Comparison of ENCODE assay signal across 10 cellular contexts in genomic region chr6:28537065-28537464, GRCh38. TPM values are rescaled to one million over a fixed set of nuclear protein-coding genes. Genes with fewer than 3 reads are reported as not detected.
A peak's percentile ranks its signal among the peaks of the same experiment; 100 is the strongest.
DNase-seq lines count a peak whose midpoint lies in the region; ATAC-seq, FAIRE-seq and TF ChIP-seq lines count a peak whose summit lies in the region.
"Had no signal": no experiment of that assay in that cellular context is flagged by ENCODE, and none has a peak within 500 bp of the region (broad histone marks: within the 10 kb centered on the region; RNA-seq: fewer than 3 reads in every experiment).

No MANE protein-coding gene starts in this region.

- no peak overlapping the region for H2AFZ ChIP-seq in fibroblast of lung (ENCODE audit: low read length)

- H3K27ac ChIP-seq in fibroblast of lung (ENCODE audit: insufficient read depth, low read length) = no peak overlapping the region

- peaks cover 2% of the 10 kb centered on the region for H3K9me3 Mint-ChIP-seq in activated CD4-positive, alpha-beta T cell treated with anti-CD3 and anti-CD28 coated beads for 36 hours (ENCODE audit: low read depth)

- no peaks in the 10 kb centered on the region for H3K4me1 ChIP-seq in fibroblast of lung (ENCODE audit: control insufficient read depth, extremely low read depth, insufficient read depth, low read length)

- peak overlapping the region; percentile 21 for H3K4me2 ChIP-seq in fibroblast of lung (ENCODE audit: extremely low read depth, insufficient read depth, low read length)

- no peaks in the 10 kb centered on the region for H4K20me1 ChIP-seq in fibroblast of lung (ENCODE audit: control insufficient read depth, extremely low read depth, insufficient read depth, low read length)

- no peaks in the 10 kb centered on the region for H3K36me3 Mint-ChIP-seq in activated CD4-positive, alpha-beta T cell treated with anti-CD3 and anti-CD28 coated beads for 36 hours (ENCODE audit: low read depth)
- peaks cover 2% of the 10 kb centered on the region for H3K36me3 Mint-ChIP-seq in T-helper 17 cell (ENCODE audit: low read depth)

- intact Hi-C loops in activated CD4-positive, alpha-beta T cell treated with anti-CD3 and anti-CD28 coated beads for 36 hours (cut with DNase I, micrococcal nuclease) = no loop called here

- peak overlapping the region in 2 of 4 experiments; percentile 37 to 65 for H3K4me3 ChIP-seq in fibroblast of lung (replicated peaks in 1 of 4; ENCODE audit: control extremely low read depth in 1 of 4, insufficient read depth in 1 of 4, low read depth in 3 of 4, low read length in 4 of 4)
- peak overlapping the region; percentile 43 for H3K4me3 ChIP-seq in retinal pigment epithelial cell (ENCODE audit: low read length)

- H3K4me1 Mint-ChIP-seq in activated CD4-positive, alpha-beta T cell treated with anti-CD3 and anti-CD28 coated beads for 36 hours = peaks cover 24% of the 10 kb centered on the region
- H3K4me1 Mint-ChIP-seq in T-helper 17 cell = peaks cover 5% of the 10 kb centered on the region

- no peaks in the 10 kb centered on the region for H3K9me3 ChIP-seq in T-helper 17 cell (ENCODE audit: control insufficient read depth, low read length, poor library complexity, severe bottlenecking)
- H3K9me3 ChIP-seq in fibroblast of lung (ENCODE audit: control insufficient read depth, insufficient read depth, low read depth, low read length) = no peaks in the 10 kb centered on the region

- TF ChIP-seq POLR2A in H54 (IDR thresholded peaks at IDR 0.05; ENCODE audit: low read depth, low read length) = no peak

- no peak for DNase-seq in activated CD4-positive, alpha-beta T cell treated with anti-CD3 and anti-CD28 coated beads for 36 hours
- DNase-seq in activated CD4-positive, alpha-beta T cell treated with anti-CD3 and anti-CD28 coated beads, Interleukin-2, amount 50 U/mL, for 4 hours = no peak
- DNase-seq in T-helper 17 cell (no peak), fibroblast of lung (ENCODE audit: low read depth in 2 of 2) (peak; percentile 6 to 12), retinal pigment epithelial cell (ENCODE audit: low read depth) (no peak), H54 (ENCODE audit: insufficient read length, low spot score) (no peak)
- DNase-seq: kidney glomerular epithelial cell had no signal

- TF ChIP-seq CTCF in fibroblast of lung (conservative IDR thresholded peaks at IDR 0.05 in 1 of 2, IDR thresholded peaks at IDR 0.05 in 1 of 2; ENCODE audit: low read depth in 1 of 2, low read length in 2 of 2) (no peak), retinal pigment epithelial cell (conservative IDR thresholded peaks at IDR 0.05; ENCODE audit: low read depth, low read length) (no peak)

- ATAC-seq in activated CD4-positive, alpha-beta T cell treated with anti-CD3 and anti-CD28 coated beads for 36 hours = no peak
- ATAC-seq in T-helper 17 cell = no peak
- no peak for ATAC-seq in HG02840 (IDR thresholded peaks at IDR 0.05; ENCODE audit: low FRiP score, unreplicated experiment)
- no peak for ATAC-seq in HG03196 (IDR thresholded peaks at IDR 0.05; ENCODE audit: unreplicated experiment)

- H3K27me3 Mint-ChIP-seq in activated CD4-positive, alpha-beta T cell treated with anti-CD3 and anti-CD28 coated beads for 36 hours = peaks cover 28% of the 10 kb centered on the region
- H3K27me3 Mint-ChIP-seq in T-helper 17 cell = peaks cover 45% of the 10 kb centered on the region

- no peak overlapping the region for H3K9ac ChIP-seq in fibroblast of lung (ENCODE audit: insufficient read depth, low read length)

- peak overlapping the region; percentile 59 for H3K4me3 Mint-ChIP-seq in activated CD4-positive, alpha-beta T cell treated with anti-CD3 and anti-CD28 coated beads for 36 hours
- peak overlapping the region; percentile 53 for H3K4me3 Mint-ChIP-seq in T-helper 17 cell

- POLR2A ChIA-PET in activated CD4-positive, alpha-beta T cell treated with anti-CD3 and anti-CD28 coated beads for 36 hours (lab: Charles Lee) = no interaction called here

- no peaks in the 10 kb centered on the region for H3K36me3 ChIP-seq in fibroblast of lung (ENCODE audit: control insufficient read depth, insufficient read depth, low read length)

- H3K27me3 ChIP-seq in fibroblast of lung (ENCODE audit: control insufficient read depth, insufficient read depth, low read length) = no peaks in the 10 kb centered on the region

- CTCF ChIA-PET in activated CD4-positive, alpha-beta T cell treated with anti-CD3 and anti-CD28 coated beads for 36 hours (lab: Charles Lee) = interaction anchor here (0.6 kb wide), 1 partner anchor 70 kb away, joined by 4 read pairs; no protein-coding TSS in a partner anchor

- no peak for FAIRE-seq in H54 (lab: Jason Lieb, UNC)

- no peak overlapping the region for H3K27ac Mint-ChIP-seq in activated CD4-positive, alpha-beta T cell treated with anti-CD3 and anti-CD28 coated beads for 36 hours
- H3K27ac Mint-ChIP-seq in T-helper 17 cell = peak overlapping the region; percentile 79

- no peaks in the 10 kb centered on the region for H3K79me2 ChIP-seq in fibroblast of lung (ENCODE audit: control insufficient read depth, insufficient read depth, low read length)

RNA-seq across cellular contexts. Expression of gene GPX5, which starts 11.4 kb away (rescaled TPM):
- total RNA-seq in activated CD4-positive, alpha-beta T cell treated with anti-CD3 and anti-CD28 coated beads for 36 hours = not detected
- not detected for total RNA-seq in T-helper 17 cell
- not detected in 2 replicates for total RNA-seq in fibroblast of lung
- not detected in 2 replicates for polyA plus RNA-seq in fibroblast of lung
- polyA plus RNA-seq in fibroblast of lung (2012) = not detected in 2 replicates
- polyA minus RNA-seq in fibroblast of lung (ENCODE audit: low replicate concordance) = not detected in 2 replicates
- polyA plus RNA-seq: adipose tissue had no signal

RNA-seq across cellular contexts. Expression of gene GPX6, which starts 21.5 kb away (rescaled TPM):
- not detected for total RNA-seq in activated CD4-positive, alpha-beta T cell treated with anti-CD3 and anti-CD28 coated beads for 36 hours
- total RNA-seq in T-helper 17 cell (not detected), fibroblast of lung (not detected in 2 replicates)
- not detected in 2 replicates for polyA plus RNA-seq in fibroblast of lung
- not detected in 2 replicates for polyA plus RNA-seq in fibroblast of lung (2012)
- polyA minus RNA-seq in fibroblast of lung (ENCODE audit: low replicate concordance) = not detected in 2 replicates
- polyA plus RNA-seq: adipose tissue had no signal

Comparison
In these comparisons a context has a peak if more than half of its experiments do, and no peak if none do; other contexts are left out.
1. DNase-seq: peak in fibroblast of lung (2 of 2); none in activated CD4-positive, alpha-beta T cell treated with anti-CD3 and anti-CD28 coated beads for 36 hours (single experiment), activated CD4-positive, alpha-beta T cell treated with anti-CD3 and anti-CD28 coated beads, Interleukin-2, amount 50 U/mL, for 4 hours (0 of 2), T-helper 17 cell (0 of 3), retinal pigment epithelial cell (single experiment) and H54 (single experiment).